In the genomic region with DNA sequence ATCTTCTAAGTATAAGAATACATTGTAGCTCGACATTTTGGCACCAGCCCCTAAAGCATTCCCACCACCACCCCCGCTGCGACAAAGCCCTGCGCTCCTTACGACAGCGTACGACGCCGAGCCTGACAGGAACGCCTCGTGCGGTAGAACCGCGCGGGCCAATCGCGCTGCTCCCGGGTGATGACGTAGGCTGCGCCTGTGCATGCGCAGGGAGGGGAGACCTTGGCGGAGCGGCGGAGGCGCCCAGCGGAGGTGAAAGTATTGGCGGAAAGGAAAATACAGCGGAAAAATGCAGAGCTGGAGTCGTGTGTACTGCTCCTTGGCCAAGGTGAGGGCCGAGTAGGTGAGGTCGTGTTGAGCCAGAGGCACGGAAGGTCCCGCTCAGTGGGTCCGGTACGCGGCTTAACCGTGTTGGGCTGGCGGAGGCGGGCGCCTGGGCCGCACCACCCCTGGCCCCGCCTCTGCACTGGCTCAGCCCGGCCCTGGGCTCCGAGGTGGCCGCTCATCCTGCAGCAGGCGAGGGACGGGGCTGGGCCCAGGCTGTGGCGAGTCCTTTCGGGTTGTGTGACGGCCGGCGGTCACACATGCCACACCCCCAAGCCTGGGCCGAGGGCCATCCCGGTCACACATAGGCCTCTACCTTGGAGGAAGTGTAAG, we compare ENCODE assay signal across 1 cellular context.
TF ChIP-seq lines count a peak whose summit lies in the region.

A gene with protein sequence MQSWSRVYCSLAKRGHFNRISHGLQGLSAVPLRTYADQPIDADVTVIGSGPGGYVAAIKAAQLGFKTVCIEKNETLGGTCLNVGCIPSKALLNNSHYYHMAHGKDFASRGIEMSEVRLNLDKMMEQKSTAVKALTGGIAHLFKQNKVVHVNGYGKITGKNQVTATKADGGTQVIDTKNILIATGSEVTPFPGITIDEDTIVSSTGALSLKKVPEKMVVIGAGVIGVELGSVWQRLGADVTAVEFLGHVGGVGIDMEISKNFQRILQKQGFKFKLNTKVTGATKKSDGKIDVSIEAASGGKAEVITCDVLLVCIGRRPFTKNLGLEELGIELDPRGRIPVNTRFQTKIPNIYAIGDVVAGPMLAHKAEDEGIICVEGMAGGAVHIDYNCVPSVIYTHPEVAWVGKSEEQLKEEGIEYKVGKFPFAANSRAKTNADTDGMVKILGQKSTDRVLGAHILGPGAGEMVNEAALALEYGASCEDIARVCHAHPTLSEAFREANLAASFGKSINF (plus strand): TSS at position 222 of the 657 bp plus-strand sequence. CDS start 68 bp downstream, at position 290.

TF ChIP-seq in WTC11, 78 proteins besides CTCF, POLR2A, EP300 and RAD21 (continued from another document):
- TF ChIP-seq, protein P1, sequence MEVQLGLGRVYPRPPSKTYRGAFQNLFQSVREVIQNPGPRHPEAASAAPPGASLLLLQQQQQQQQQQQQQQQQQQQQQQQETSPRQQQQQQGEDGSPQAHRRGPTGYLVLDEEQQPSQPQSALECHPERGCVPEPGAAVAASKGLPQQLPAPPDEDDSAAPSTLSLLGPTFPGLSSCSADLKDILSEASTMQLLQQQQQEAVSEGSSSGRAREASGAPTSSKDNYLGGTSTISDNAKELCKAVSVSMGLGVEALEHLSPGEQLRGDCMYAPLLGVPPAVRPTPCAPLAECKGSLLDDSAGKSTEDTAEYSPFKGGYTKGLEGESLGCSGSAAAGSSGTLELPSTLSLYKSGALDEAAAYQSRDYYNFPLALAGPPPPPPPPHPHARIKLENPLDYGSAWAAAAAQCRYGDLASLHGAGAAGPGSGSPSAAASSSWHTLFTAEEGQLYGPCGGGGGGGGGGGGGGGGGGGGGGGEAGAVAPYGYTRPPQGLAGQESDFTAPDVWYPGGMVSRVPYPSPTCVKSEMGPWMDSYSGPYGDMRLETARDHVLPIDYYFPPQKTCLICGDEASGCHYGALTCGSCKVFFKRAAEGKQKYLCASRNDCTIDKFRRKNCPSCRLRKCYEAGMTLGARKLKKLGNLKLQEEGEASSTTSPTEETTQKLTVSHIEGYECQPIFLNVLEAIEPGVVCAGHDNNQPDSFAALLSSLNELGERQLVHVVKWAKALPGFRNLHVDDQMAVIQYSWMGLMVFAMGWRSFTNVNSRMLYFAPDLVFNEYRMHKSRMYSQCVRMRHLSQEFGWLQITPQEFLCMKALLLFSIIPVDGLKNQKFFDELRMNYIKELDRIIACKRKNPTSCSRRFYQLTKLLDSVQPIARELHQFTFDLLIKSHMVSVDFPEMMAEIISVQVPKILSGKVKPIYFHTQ (CRISPR knock-in tag; IDR thresholded peaks at IDR 0.05) = no peak
